ENCODE assay signal across 9 cellular contexts in the genomic region with DNA sequence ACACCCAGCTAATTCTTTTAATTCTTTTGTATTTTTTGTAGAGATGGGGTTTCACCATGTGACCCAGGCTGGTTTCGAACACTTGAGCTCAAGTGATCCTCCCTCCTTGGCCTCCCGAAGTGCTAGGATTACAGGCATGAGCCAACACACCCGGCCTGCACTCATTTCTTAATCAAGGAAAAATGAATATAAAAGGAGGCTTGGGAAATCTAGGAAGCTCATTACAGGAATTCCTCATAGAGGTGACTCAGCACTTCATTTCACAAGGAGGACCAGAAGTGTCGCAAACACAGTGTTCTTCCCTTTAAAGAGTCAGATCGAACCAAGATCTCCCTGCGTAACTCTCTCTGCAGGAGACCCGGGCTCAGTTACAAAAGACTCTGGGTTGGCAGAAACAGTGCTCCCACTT. TPM values are rescaled to one million over a fixed set of nuclear protein-coding genes. Genes with fewer than 3 reads are reported as not detected.
A peak's percentile ranks its signal among the peaks of the same experiment; 100 is the strongest.
DNase-seq lines count a peak whose midpoint lies in the region; ATAC-seq and TF ChIP-seq lines count a peak whose summit lies in the region.
"Had no signal": no experiment of that assay in that cellular context is flagged by ENCODE, and none has a peak within 500 bp of the region (broad histone marks: within the 10 kb centered on the region; RNA-seq: fewer than 3 reads in every experiment).

No MANE protein-coding gene starts in this region.

- H2AK5ac ChIP-seq in mesendoderm (ENCODE audit: low read length): no peak overlapping the region

- H3K4me2 ChIP-seq in mesendoderm (ENCODE audit: low read length): no peak overlapping the region

- no peak overlapping the region for H3K9ac ChIP-seq in mesendoderm (ENCODE audit: low read length)

- no peaks in the 10 kb centered on the region for H3K36me3 ChIP-seq in mesendoderm (ENCODE audit: control insufficient read depth, insufficient read depth, low read length)

- H2BK120ac ChIP-seq in mesendoderm (ENCODE audit: low read depth, low read length): peak overlapping the region; percentile 39

- peak overlapping the region; percentile 4 for H3K27ac ChIP-seq in mesendoderm (ENCODE audit: low read depth, low read length)

- H3K27ac Mint-ChIP-seq in chondrocyte (ENCODE audit: unreplicated experiment): peak overlapping the region; percentile 83
- H3K27ac Mint-ChIP-seq: T-helper 2 cell treated with Interferon-gamma antibody and Interleukin-4, amounts not matched to agents 5 μg/mL and 100 μg/mL, for 36 hours had no signal

- peaks cover 2% of the 10 kb centered on the region for H3K4me1 ChIP-seq in mesendoderm (ENCODE audit: control insufficient read depth, low read depth, low read length)

- no peak overlapping the region for H2BK15ac ChIP-seq in mesendoderm (replicated peaks; ENCODE audit: low read depth)

- peak overlapping the region; percentile 47 for H3K18ac ChIP-seq in mesendoderm (ENCODE audit: low read length)

- no peak overlapping the region for H3K4me3 ChIP-seq in mesendoderm (ENCODE audit: low read length)

- no peak overlapping the region for H3K23ac ChIP-seq in mesendoderm (ENCODE audit: low read length)

- H4K5ac ChIP-seq in mesendoderm (ENCODE audit: low read length): no peak overlapping the region

- no peak for ATAC-seq in HG02938 (IDR thresholded peaks at IDR 0.05; ENCODE audit: unreplicated experiment)

- no peaks in the 10 kb centered on the region for H3K27me3 ChIP-seq in mesendoderm (ENCODE audit: insufficient read depth, low read length, poor library complexity)

- no peaks in the 10 kb centered on the region for H3K36me3 Mint-ChIP-seq in chondrocyte (ENCODE audit: low read depth)

- DNase-seq in AG08395 (ENCODE audit: low spot score) (peak; percentile 90), Kasumi-1 (lab: John Stamatoyannopoulos, UW) (peak; percentile 41 to 49), chondrocyte (ENCODE audit: low spot score) (no peak), mesendoderm (peak; percentile 88), SHP77 treated with DMSO at 0.1 percent for 48 hours (lab: John Stamatoyannopoulos, UW) (no peak), DMS 273 treated with DMSO at 0.1 percent for 48 hours (lab: John Stamatoyannopoulos, UW) (no peak)
- DNase-seq in activated CD4-positive, alpha-beta T cell treated with anti-CD3 and anti-CD28 coated beads, Interleukin-2, amount 50 U/mL, for 48 hours: no peak

- peaks cover 2% of the 10 kb centered on the region for H3K9me3 Mint-ChIP-seq in chondrocyte (ENCODE audit: low read depth)

- H3K4me3 Mint-ChIP-seq in chondrocyte (ENCODE audit: unreplicated experiment): no peak overlapping the region
- H3K4me3 Mint-ChIP-seq: T-helper 2 cell treated with Interferon-gamma antibody and Interleukin-4, amounts not matched to agents 5 μg/mL and 100 μg/mL, for 36 hours had no signal

- no CpG with 5 or more reads among the region's 7 CpGs for WGBS in mesendoderm (ENCODE audit: extremely low coverage, insufficient coverage, low lambda C conversion rate)

- H3K4me1 Mint-ChIP-seq in chondrocyte (ENCODE audit: low read depth): peaks cover 24% of the 10 kb centered on the region

- H3K56ac ChIP-seq in mesendoderm (ENCODE audit: low read length): peak overlapping the region; percentile 58

- H2BK5ac ChIP-seq in mesendoderm (ENCODE audit: low read length): no peak overlapping the region

- H3K79me1 ChIP-seq in mesendoderm (ENCODE audit: low read length): no peaks in the 10 kb centered on the region

- H3K27me3 Mint-ChIP-seq in chondrocyte (ENCODE audit: low read depth): no peaks in the 10 kb centered on the region

- H3K79me2 ChIP-seq in mesendoderm (ENCODE audit: control insufficient read depth, insufficient read depth, low read length): no peaks in the 10 kb centered on the region

- H3K4ac ChIP-seq in mesendoderm (ENCODE audit: low read depth, low read length): no peak overlapping the region

- TF ChIP-seq CTCF in chondrocyte (IDR thresholded peaks at IDR 0.05): no peak

- no peak overlapping the region for H4K8ac ChIP-seq in mesendoderm (ENCODE audit: low read depth, low read length)

RNA-seq across cellular contexts. Expression of a gene that starts 30.3 kb away (rescaled TPM):
- 41.0 to 53.5 TPM (median 42.2 TPM) in 3 replicates for total RNA-seq in chondrocyte
- polyA plus RNA-seq in mesendoderm (2013, experiment 1 of 2): 49.3 TPM
- 45.6 TPM for polyA plus RNA-seq in mesendoderm (2013, experiment 2 of 2)

Comparison
In these comparisons a context has a peak if more than half of its experiments do, and no peak if none do; other contexts are left out.
1. DNase-seq: peak in AG08395 (single experiment), Kasumi-1 (2 of 2) and mesendoderm (single experiment); none in chondrocyte (single experiment), SHP77 treated with DMSO at 0.1 percent for 48 hours (single experiment), activated CD4-positive, alpha-beta T cell treated with anti-CD3 and anti-CD28 coated beads, Interleukin-2, amount 50 U/mL, for 48 hours (0 of 2) and DMS 273 treated with DMSO at 0.1 percent for 48 hours (single experiment).